14 cellular contexts compared by ENCODE assay signal in the genomic region with DNA sequence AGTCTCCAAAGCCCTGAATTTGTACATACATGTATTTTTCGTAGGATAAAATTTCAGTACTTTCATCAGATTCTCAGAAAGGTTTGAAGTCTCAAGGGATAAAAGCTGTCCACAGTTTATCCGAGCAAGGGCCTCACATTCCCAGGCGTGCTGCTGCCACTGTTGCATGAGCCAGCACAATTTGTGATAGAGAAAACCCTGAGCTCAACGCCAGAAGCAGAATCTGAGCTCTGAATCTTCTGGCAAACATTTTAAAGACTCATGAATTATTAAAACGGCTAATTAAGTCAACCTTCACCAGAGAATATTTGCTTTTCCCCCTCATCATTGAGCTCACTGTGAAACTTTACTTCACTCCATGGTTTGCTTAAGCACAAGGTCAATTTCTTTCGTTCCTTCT. TPM values are rescaled to one million over a fixed set of nuclear protein-coding genes. Genes with fewer than 3 reads are reported as not detected.
DNase-seq lines count a peak whose midpoint lies in the region; ATAC-seq and TF ChIP-seq lines count a peak whose summit lies in the region.
"Had no signal": no experiment of that assay in that cellular context is flagged by ENCODE, and none has a peak within 500 bp of the region (broad histone marks: within the 10 kb centered on the region; RNA-seq: fewer than 3 reads in every experiment).

No MANE protein-coding gene starts in this region.

- no peak overlapping the region for H3K4me3 Mint-ChIP-seq in WTC11
- peak overlapping the region; percentile 65 for H3K4me3 Mint-ChIP-seq in glutamatergic neuron (ENCODE audit: unreplicated experiment)
- H3K4me3 Mint-ChIP-seq: activated T-cell treated with anti-CD3 and anti-CD28 coated beads, Interleukin-2, amount 50 U/mL, for 72 hours had no signal

- no peak for ATAC-seq in WTC11
- ATAC-seq: activated T-cell treated with anti-CD3 and anti-CD28 coated beads, Interleukin-2, amount 50 U/mL, for 72 hours; GM12878 had no signal

- H3K9me3 Mint-ChIP-seq in WTC11 (no peaks in the 10 kb centered on the region), glutamatergic neuron (ENCODE audit: unreplicated experiment) (peaks cover 10% of the 10 kb centered on the region)
- H3K9me3 Mint-ChIP-seq: activated T-cell treated with anti-CD3 and anti-CD28 coated beads, Interleukin-2, amount 50 U/mL, for 72 hours had no signal

- H3K36me3 Mint-ChIP-seq in WTC11 = no peaks in the 10 kb centered on the region
- no peaks in the 10 kb centered on the region for H3K36me3 Mint-ChIP-seq in glutamatergic neuron (ENCODE audit: unreplicated experiment)

- no peak for TF ChIP-seq CTCF in HEK293 (tag by site-specific recombination; IDR thresholded peaks at IDR 0.05)
- no peak for TF ChIP-seq CTCF in WTC11 (IDR thresholded peaks at IDR 0.05)
- TF ChIP-seq CTCF in glutamatergic neuron (IDR thresholded peaks at IDR 0.05; ENCODE audit: partially characterized antibody, unreplicated experiment) = no peak
- no peak for TF ChIP-seq CTCF in BE2C (IDR thresholded peaks at IDR 0.05; ENCODE audit: low read depth, low read length)

- no peaks in the 10 kb centered on the region for H3K27me3 Mint-ChIP-seq in WTC11 (ENCODE audit: low read depth)
- H3K27me3 Mint-ChIP-seq in glutamatergic neuron (ENCODE audit: unreplicated experiment) = peaks cover 5% of the 10 kb centered on the region

- peaks cover 40% of the 10 kb centered on the region for H3K4me1 ChIP-seq in HEK293 (ENCODE audit: control insufficient read depth, insufficient read depth, low read length)
- H3K4me1 ChIP-seq in rectal smooth muscle tissue (ENCODE audit: control insufficient read depth, insufficient read depth, low read length) = peaks cover 26% of the 10 kb centered on the region
- peaks cover 62% of the 10 kb centered on the region for H3K4me1 ChIP-seq in BE2C

- H3K9ac ChIP-seq in rectal smooth muscle tissue (ENCODE audit: low read length) = no peak overlapping the region

- H3K27ac Mint-ChIP-seq in WTC11 (peak overlapping the region; percentile 66), glutamatergic neuron (ENCODE audit: unreplicated experiment) (peak overlapping the region; percentile 90)
- H3K27ac Mint-ChIP-seq: activated T-cell treated with anti-CD3 and anti-CD28 coated beads, Interleukin-2, amount 50 U/mL, for 72 hours had no signal

- H3K9me3 ChIP-seq in HEK293 (ENCODE audit: control insufficient read depth, insufficient read depth, low read depth, low read length) (no peaks in the 10 kb centered on the region), BE2C (no peaks in the 10 kb centered on the region)

- DNase-seq in WTC11 (ENCODE audit: low spot score) = no peak
- DNase-seq in glutamatergic neuron = peak; percentile 53
- no peak for DNase-seq in HuH-7 (ENCODE audit: low spot score)
- DNase-seq in NK-92 (lab: John Stamatoyannopoulos, UW; ENCODE audit: unreplicated experiment) = no peak
- no peak for DNase-seq in BE2C
- no peak for DNase-seq in activated T-cell treated with anti-CD3 and anti-CD28 coated beads, Interleukin-2, amount 50 U/mL, for 1 hour
- DNase-seq: activated T-cell treated with anti-CD3 and anti-CD28 coated beads, Interleukin-2, amount 50 U/mL, for 72 hours; NCI-H187 had no signal

- CTCF ChIA-PET in HEK293 (lab: Yijun Ruan, JAX) (interaction anchor here (1.5 kb wide), 1 partner anchor 10 kb away, joined by 3 read pairs; no protein-coding TSS in a partner anchor), WTC11 (lab: Charles Lee) (interaction anchor here (0.6 kb wide), 2 partner anchors 46 to 120 kb away, joined by 3 to 5 read pairs; no protein-coding TSS in a partner anchor)

- H3K27ac ChIP-seq in HEK293 (ENCODE audit: extremely low read depth, low read depth, low read length) (peak overlapping the region; percentile 40; the same call in 1 of the 2 replicates), rectal smooth muscle tissue (ENCODE audit: low read depth, low read length) (peak overlapping the region; percentile 16)

- H3K4me1 Mint-ChIP-seq in WTC11 (peaks cover 55% of the 10 kb centered on the region), glutamatergic neuron (ENCODE audit: low read depth, unreplicated experiment) (peaks cover 62% of the 10 kb centered on the region)

- H3K4me3 ChIP-seq in HEK293 (ENCODE audit: low read depth, low read length) (no peak overlapping the region), rectal smooth muscle tissue (ENCODE audit: low read length) (no peak overlapping the region), BE2C (ENCODE audit: low read depth, low read length) (no peak overlapping the region)
- H3K4me3 ChIP-seq: GM12878, lung had no signal

- H3K27me3 ChIP-seq in rectal smooth muscle tissue (ENCODE audit: control insufficient read depth, insufficient read depth, low read length) (no peaks in the 10 kb centered on the region), BE2C (no peaks in the 10 kb centered on the region)

- no peaks in the 10 kb centered on the region for H3K36me3 ChIP-seq in HEK293 (ENCODE audit: control insufficient read depth in 2 of 2, insufficient read depth in 1 of 2, low read length in 2 of 2)
- H3K36me3 ChIP-seq in rectal smooth muscle tissue (ENCODE audit: control insufficient read depth, insufficient read depth, low read length) = no peaks in the 10 kb centered on the region
- H3K36me3 ChIP-seq in BE2C = no peaks in the 10 kb centered on the region

- POLR2A ChIA-PET in HEK293 (lab: Yijun Ruan, JAX) = no interaction called here
- POLR2A ChIA-PET in WTC11 (lab: Charles Lee) = no interaction called here

TF ChIP-seq in HEK293, 187 proteins besides CTCF, POLR2A, EP300 and RAD21 (continues in another document):
- TF ChIP-seq KLF7 (tag by site-specific recombination; IDR thresholded peaks at IDR 0.05; ENCODE audit: borderline replicate concordance) (no peak), HOXC10 (CRISPR knock-in tag; IDR thresholded peaks at IDR 0.05) (no peak), ZNF843 (tag by site-specific recombination; IDR thresholded peaks at IDR 0.05) (no peak), PRDM1 (tag by site-specific recombination; IDR thresholded peaks at IDR 0.05) (no peak)
- TF ChIP-seq, protein P1, sequence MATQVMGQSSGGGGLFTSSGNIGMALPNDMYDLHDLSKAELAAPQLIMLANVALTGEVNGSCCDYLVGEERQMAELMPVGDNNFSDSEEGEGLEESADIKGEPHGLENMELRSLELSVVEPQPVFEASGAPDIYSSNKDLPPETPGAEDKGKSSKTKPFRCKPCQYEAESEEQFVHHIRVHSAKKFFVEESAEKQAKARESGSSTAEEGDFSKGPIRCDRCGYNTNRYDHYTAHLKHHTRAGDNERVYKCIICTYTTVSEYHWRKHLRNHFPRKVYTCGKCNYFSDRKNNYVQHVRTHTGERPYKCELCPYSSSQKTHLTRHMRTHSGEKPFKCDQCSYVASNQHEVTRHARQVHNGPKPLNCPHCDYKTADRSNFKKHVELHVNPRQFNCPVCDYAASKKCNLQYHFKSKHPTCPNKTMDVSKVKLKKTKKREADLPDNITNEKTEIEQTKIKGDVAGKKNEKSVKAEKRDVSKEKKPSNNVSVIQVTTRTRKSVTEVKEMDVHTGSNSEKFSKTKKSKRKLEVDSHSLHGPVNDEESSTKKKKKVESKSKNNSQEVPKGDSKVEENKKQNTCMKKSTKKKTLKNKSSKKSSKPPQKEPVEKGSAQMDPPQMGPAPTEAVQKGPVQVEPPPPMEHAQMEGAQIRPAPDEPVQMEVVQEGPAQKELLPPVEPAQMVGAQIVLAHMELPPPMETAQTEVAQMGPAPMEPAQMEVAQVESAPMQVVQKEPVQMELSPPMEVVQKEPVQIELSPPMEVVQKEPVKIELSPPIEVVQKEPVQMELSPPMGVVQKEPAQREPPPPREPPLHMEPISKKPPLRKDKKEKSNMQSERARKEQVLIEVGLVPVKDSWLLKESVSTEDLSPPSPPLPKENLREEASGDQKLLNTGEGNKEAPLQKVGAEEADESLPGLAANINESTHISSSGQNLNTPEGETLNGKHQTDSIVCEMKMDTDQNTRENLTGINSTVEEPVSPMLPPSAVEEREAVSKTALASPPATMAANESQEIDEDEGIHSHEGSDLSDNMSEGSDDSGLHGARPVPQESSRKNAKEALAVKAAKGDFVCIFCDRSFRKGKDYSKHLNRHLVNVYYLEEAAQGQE (tag by site-specific recombination; IDR thresholded peaks at IDR 0.05) = no peak

TF ChIP-seq in WTC11, 78 proteins besides CTCF, POLR2A, EP300 and RAD21 (continues in another document):
- TF ChIP-seq, protein P2, sequence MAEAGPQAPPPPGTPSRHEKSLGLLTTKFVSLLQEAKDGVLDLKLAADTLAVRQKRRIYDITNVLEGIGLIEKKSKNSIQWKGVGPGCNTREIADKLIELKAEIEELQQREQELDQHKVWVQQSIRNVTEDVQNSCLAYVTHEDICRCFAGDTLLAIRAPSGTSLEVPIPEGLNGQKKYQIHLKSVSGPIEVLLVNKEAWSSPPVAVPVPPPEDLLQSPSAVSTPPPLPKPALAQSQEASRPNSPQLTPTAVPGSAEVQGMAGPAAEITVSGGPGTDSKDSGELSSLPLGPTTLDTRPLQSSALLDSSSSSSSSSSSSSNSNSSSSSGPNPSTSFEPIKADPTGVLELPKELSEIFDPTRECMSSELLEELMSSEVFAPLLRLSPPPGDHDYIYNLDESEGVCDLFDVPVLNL (CRISPR knock-in tag; IDR thresholded peaks at IDR 0.05; ENCODE audit: borderline replicate concordance, low read depth) = no peak
- TF ChIP-seq, protein P3, sequence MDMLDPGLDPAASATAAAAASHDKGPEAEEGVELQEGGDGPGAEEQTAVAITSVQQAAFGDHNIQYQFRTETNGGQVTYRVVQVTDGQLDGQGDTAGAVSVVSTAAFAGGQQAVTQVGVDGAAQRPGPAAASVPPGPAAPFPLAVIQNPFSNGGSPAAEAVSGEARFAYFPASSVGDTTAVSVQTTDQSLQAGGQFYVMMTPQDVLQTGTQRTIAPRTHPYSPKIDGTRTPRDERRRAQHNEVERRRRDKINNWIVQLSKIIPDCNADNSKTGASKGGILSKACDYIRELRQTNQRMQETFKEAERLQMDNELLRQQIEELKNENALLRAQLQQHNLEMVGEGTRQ (CRISPR knock-in tag; IDR thresholded peaks at IDR 0.05) = no peak
- no peak for TF ChIP-seq TCF7 (CRISPR knock-in tag; IDR thresholded peaks at IDR 0.05; ENCODE audit: low read depth)

RNA-seq across cellular contexts. Expression of gene CALM2, which starts 17.3 kb away (rescaled TPM):
- total RNA-seq in WTC11 (2021) (378 to 418 TPM (median 391 TPM) in 3 replicates), glutamatergic neuron (ENCODE audit: unreplicated experiment) (1,225 TPM)
- polyA plus RNA-seq in BE2C (2012; ENCODE audit: insufficient read depth, insufficient read length, low read depth) = 2,068 TPM

RNA-seq across cellular contexts. Expression of gene STPG4, which starts 38.5 kb away (rescaled TPM):
- total RNA-seq in WTC11 (2021) (not detected in 3 replicates), glutamatergic neuron (ENCODE audit: unreplicated experiment) (1.3 TPM)
- not detected for polyA plus RNA-seq in BE2C (2012; ENCODE audit: insufficient read depth, insufficient read length, low read depth)
- total RNA-seq: activated T-cell treated with anti-CD3 and anti-CD28 coated beads, Interleukin-2, amount 50 U/mL, for 72 hours; cardiac septum; skeletal muscle tissue had no signal
